ENCODE assay signal across 32 cellular contexts in genomic region chr5:65900746-65901145, GRCh38.
"Had no signal": no experiment of that assay in that cellular context is flagged by ENCODE, and none has a peak within 500 bp of the region (broad histone marks: within the 10 kb centered on the region; RNA-seq: fewer than 3 reads in every experiment).

No MANE protein-coding gene starts in this region.

- H3K36me3 ChIP-seq: adrenal gland, cardiac muscle cell had no signal

- DNase-seq: activated B cell treated with CpG ODN at 0.5 μM for 24 hours; activated CD4-positive, alpha-beta memory T cell treated with anti-CD3 and anti-CD28 coated beads for 36 hours; activated CD4-positive, alpha-beta T cell treated with anti-CD3 and anti-CD28 coated beads for 4 hours; activated CD4-positive, alpha-beta T cell treated with anti-CD3 and anti-CD28 coated beads, Interleukin-2, amount 10 ng/mL, durations not matched to agents 24 days and 14 days; activated CD4-positive, alpha-beta T cell treated with anti-CD3 and anti-CD28 coated beads, Interleukin-2, amount 50 U/mL, for 1 hour; activated CD4-positive, alpha-beta T cell treated with anti-CD3 and anti-CD28 coated beads, Interleukin-2, amount 50 U/mL, for 4 hours; activated CD4-positive, CD25-positive, alpha-beta regulatory T cell treated with anti-CD3 and anti-CD28 coated beads, Interleukin-2, amount 50 U/mL, for 72 hours; activated CD8-positive, alpha-beta memory T cell treated with anti-CD3 and anti-CD28 coated beads, Interleukin-2, amount 50 U/mL, for 4 hours; activated CD8-positive, alpha-beta T cell treated with anti-CD3 and anti-CD28 coated beads for 36 hours; activated effector memory CD4-positive, alpha-beta T cell treated with anti-CD3 and anti-CD28 coated beads, Interleukin-2, amount 50 U/mL, for 16 hours; activated gamma-delta T cell treated with Interleukin-2 at 50 U/mL for 16 hours; activated naive CD4-positive, alpha-beta T cell; activated naive CD4-positive, alpha-beta T cell treated with anti-CD3 and anti-CD28 coated beads for 36 hours; activated naive CD4-positive, alpha-beta T cell treated with anti-CD3 and anti-CD28 coated beads, Interleukin-2, amount 50 U/mL, for 16 hours; activated naive CD8-positive, alpha-beta T cell treated with anti-CD3 and anti-CD28 coated beads for 36 hours; activated T-cell treated with anti-CD3 and anti-CD28 coated beads for 4 hours; activated T-cell treated with anti-CD3 and anti-CD28 coated beads, Interleukin-2, amount 50 U/mL, for 1 hour; activated T-cell treated with anti-CD3 and anti-CD28 coated beads, Interleukin-2, amount 50 U/mL, for 4 hours; activated T-cell treated with anti-CD3 and anti-CD28 coated beads, Interleukin-2, amount 50 U/mL, for 72 hours; adrenal gland; amniotic stem cell; aorta; central memory CD4-positive, alpha-beta T cell; T-helper 1 cell; T-helper 2 cell; T-helper 9 cell had no signal

- ATAC-seq: activated CD8-positive, alpha-beta T cell treated with anti-CD3 and anti-CD28 coated beads for 36 hours; activated naive CD4-positive, alpha-beta T cell treated with anti-CD3 and anti-CD28 coated beads, Interleukin-2, amount 50 U/mL, for 72 hours; activated T-cell treated with anti-CD3 and anti-CD28 coated beads, Interleukin-2, amount 50 U/mL, for 4 hours; activated T-cell treated with anti-CD3 and anti-CD28 coated beads, Interleukin-2, amount 50 U/mL, for 72 hours; activated T-helper 17 cell treated with anti-CD3 and anti-CD28 coated beads, Interleukin-2, amount 50 U/mL, for 72 hours had no signal

- H3K4me3 ChIP-seq: adrenal gland, cardiac muscle cell had no signal

- H3K27me3 ChIP-seq: adrenal gland, cardiac muscle cell had no signal

- H3K4me1 ChIP-seq: adrenal gland had no signal

- H3K27ac ChIP-seq: adrenal gland, cardiac muscle cell, VCaP had no signal

- H3K9me3 ChIP-seq: adrenal gland had no signal

- FAIRE-seq: bronchial epithelial cell, TTC549 had no signal
